Comparison of ENCODE assay signal across 8 cellular contexts in genomic region chr14:103848720-103849077, GRCh38. TPM values are rescaled to one million over a fixed set of nuclear protein-coding genes. Genes with fewer than 3 reads are reported as not detected.
A peak's percentile ranks its signal among the peaks of the same experiment; 100 is the strongest.
DNase-seq lines count a peak whose midpoint lies in the region; ATAC-seq and TF ChIP-seq lines count a peak whose summit lies in the region.

No MANE protein-coding gene starts in this region.

- TF ChIP-seq POLR2A in gastrocnemius medialis (IDR thresholded peaks at IDR 0.05) = no peak

- no peaks in the 10 kb centered on the region for H3K9me3 Mint-ChIP-seq in activated naive CD8-positive, alpha-beta T cell (ENCODE audit: low read depth)

- POLR2A ChIA-PET in A673 (lab: Charles Lee; ENCODE audit: low non-redundant PET) = no interaction called here

- H3K4me3 Mint-ChIP-seq in activated naive CD8-positive, alpha-beta T cell = peak overlapping the region; percentile 80

- no peaks in the 10 kb centered on the region for H3F3A ChIP-seq in GM23248 (ENCODE audit: insufficient read depth)

- H4K20me1 ChIP-seq in GM23248 (ENCODE audit: insufficient read depth) = no peaks in the 10 kb centered on the region

- ATAC-seq in gastrocnemius medialis = peak; percentile 7 to 42
- ATAC-seq in HG03342 (IDR thresholded peaks at IDR 0.05; ENCODE audit: unreplicated experiment) = no peak

- TF ChIP-seq CTCF in gastrocnemius medialis (IDR thresholded peaks at IDR 0.05 in 4 of 5, conservative IDR thresholded peaks at IDR 0.05 in 1 of 5) = no peak
- TF ChIP-seq CTCF in A673 (conservative IDR thresholded peaks at IDR 0.05; ENCODE audit: low read depth, low read length) = no peak

- no peaks in the 10 kb centered on the region for H3K27me3 Mint-ChIP-seq in activated naive CD8-positive, alpha-beta T cell

- H3K27me3 ChIP-seq in GM23248 (replicated peaks; ENCODE audit: insufficient read depth) (no peaks in the 10 kb centered on the region), gastrocnemius medialis (no peaks in the 10 kb centered on the region), A673 (replicated peaks; ENCODE audit: insufficient read depth, low read depth, low read length, poor library complexity) (peaks cover 17% of the 10 kb centered on the region)

- H3K9me3 ChIP-seq in GM23248 (ENCODE audit: low read depth) (no peaks in the 10 kb centered on the region), iPS-18c (ENCODE audit: control insufficient read depth, insufficient read depth, low read length) (no peaks in the 10 kb centered on the region), gastrocnemius medialis (no peaks in the 10 kb centered on the region), A673 (ENCODE audit: low read depth, low read length, poor library complexity, severe bottlenecking) (no peaks in the 10 kb centered on the region)

- H3K9ac ChIP-seq in GM23248 = no peak overlapping the region

- intact Hi-C loops in gastrocnemius medialis (cut with DNase I; ENCODE audit: low total_unique reads) = no loop called here
- intact Hi-C loops in A673 (cut with micrococcal nuclease; ENCODE audit: unreplicated experiment) = no loop called here

- no peak overlapping the region for H3K4me2 ChIP-seq in GM23248 (ENCODE audit: unreplicated experiment)

- BruUV-seq in A673 (replicated peaks; lab: Mats Ljungman, UMichigan) = no TSS peak

- H3K27ac Mint-ChIP-seq in activated naive CD8-positive, alpha-beta T cell = peak overlapping the region; percentile 78

- no peaks in the 10 kb centered on the region; the same call in 1 of the 2 replicates for H3K4me1 ChIP-seq in GM23248 (ENCODE audit: insufficient read depth)
- peaks cover 12 to 14% of the 10 kb centered on the region in 2 donors for H3K4me1 ChIP-seq in gastrocnemius medialis
- H3K4me1 ChIP-seq in A673 (ENCODE audit: insufficient read depth, low read length, poor library complexity, severe bottlenecking) = peaks cover 5% of the 10 kb centered on the region

- CTCF ChIA-PET in A673 (lab: Charles Lee) = no interaction called here

- no peak overlapping the region for H3K27ac ChIP-seq in GM23248
- peak overlapping the region; percentile 73 to 87 (median 84) for H3K27ac ChIP-seq in gastrocnemius medialis
- no peak overlapping the region for H3K27ac ChIP-seq in A673 (ENCODE audit: low read depth, low read length, poor library complexity, severe bottlenecking)

- DNase-seq in GM23248 (no peak), gastrocnemius medialis (peak in 1 of 2 donors; percentile 29), A172 (ENCODE audit: low spot score) (no peak), NCI-H187 treated with DMSO at 0.1 percent for 48 hours (lab: John Stamatoyannopoulos, UW) (no peak), A673 (ENCODE audit: low spot score) (no peak)

- peaks cover 15% of the 10 kb centered on the region for H3K4me1 Mint-ChIP-seq in activated naive CD8-positive, alpha-beta T cell (ENCODE audit: low read depth)

- H3K36me3 ChIP-seq in GM23248 (ENCODE audit: low read depth) = no peaks in the 10 kb centered on the region
- H3K36me3 ChIP-seq in gastrocnemius medialis = no peaks in the 10 kb centered on the region
- no peaks in the 10 kb centered on the region for H3K36me3 ChIP-seq in A673 (ENCODE audit: insufficient read depth, low read length, poor library complexity, severe bottlenecking)

- no peaks in the 10 kb centered on the region for H3K36me3 Mint-ChIP-seq in activated naive CD8-positive, alpha-beta T cell

- 25 to 26% methylated on average over 14 of the region's 14 CpGs for WGBS in GM23248 (ENCODE audit: low coverage in 1 of 2, low lambda C conversion rate in 2 of 2, missing lambda C conversion rate in 2 of 2), 2 experiments

- in situ Hi-C loops in GM23248 (cut with MboI) (no loop called here), gastrocnemius medialis (cut with MboI; ENCODE audit: low sequenced_read_pairs in 4 of 4) (no loop called here)

- peak overlapping the region; percentile 87; the same call in 1 of the 2 replicates for H2AFZ ChIP-seq in GM23248

- 0 out of 2 replicates have a peak, but pooled peaks cover 3% of the 10 kb centered on the region for H3K79me2 ChIP-seq in GM23248 (ENCODE audit: insufficient read depth)

- no peaks in the 10 kb centered on the region for H3K9me2 ChIP-seq in GM23248 (ENCODE audit: insufficient read depth)

- H3K4me3 ChIP-seq in GM23248 (no peak overlapping the region), iPS-18c (ENCODE audit: insufficient read depth, low read depth, low read length) (peak overlapping the region; percentile 66; the same call in 1 of the 2 replicates), gastrocnemius medialis (peak overlapping the region; percentile 60 to 85 (median 72)), A673 (ENCODE audit: low read depth, low read length, poor library complexity, severe bottlenecking) (no peak overlapping the region)

RNA-seq across cellular contexts. Expression of gene PPP1R13B, which starts 1.3 kb away (rescaled TPM):
- total RNA-seq in GM23248 (2014; rRNA removed; shearing (Covaris generic)) = 4.6 and 10.6 TPM in 2 replicates
- 2.0 and 2.4 TPM in 2 replicates for polyA plus RNA-seq in GM23248 (2016; fragmentation: Nextera tagmentation; extraction: Ambion mirVana)
- total RNA-seq in gastrocnemius medialis (10 to 100 TPM; 10.4 to 24.6 (median 11.8) TPM), A673 (2021) (4.4 and 4.8 TPM in 2 replicates)
- total RNA-seq in A172 (2014; rRNA removed; shearing (Covaris generic)) = 4.0 and 4.8 TPM in 2 replicates

Comparison
In these comparisons a context has a peak if more than half of its experiments do, and no peak if none do; other contexts are left out.
1. H3K27ac ChIP-seq: peak in gastrocnemius medialis (4 of 4); none in GM23248 (single experiment) and A673 (single experiment).
2. H3K4me3 ChIP-seq: peak in iPS-18c (single experiment) and gastrocnemius medialis (4 of 4); none in GM23248 (single experiment) and A673 (single experiment).